ENCODE assay signal across 32 cellular contexts in genomic region chr19:58417071-58417470, GRCh38. TPM values are rescaled to one million over a fixed set of nuclear protein-coding genes. Genes with fewer than 3 reads are reported as not detected.
"Had no signal": no experiment of that assay in that cellular context is flagged by ENCODE, and none has a peak within 500 bp of the region (broad histone marks: within the 10 kb centered on the region; RNA-seq: fewer than 3 reads in every experiment).

No MANE protein-coding gene starts in this region.

- H2AFZ ChIP-seq: PC-9 had no signal

- H3K27ac Mint-ChIP-seq: activated CD4-positive, alpha-beta T cell treated with anti-CD3 and anti-CD28 coated beads, Interleukin-2, amount 10 ng/mL, durations not matched to agents 24 days and 14 days; activated CD8-positive, alpha-beta T cell treated with anti-CD3 and anti-CD28 coated beads, Interleukin-2, amount 10 ng/mL, durations not matched to agents 7 days and 5 days; activated naive CD4-positive, alpha-beta T cell treated with anti-CD3 and anti-CD28 coated beads, Interleukin-2, amount 50 U/mL, for 24 hours; activated naive CD8-positive, alpha-beta T cell treated with anti-CD3 and anti-CD28 coated beads, Interleukin-2, amount 10 ng/mL, durations not matched to agents 7 days and 5 days; activated T-cell treated with anti-CD3 and anti-CD28 coated beads, Interleukin-2, amount 50 U/mL, for 24 hours; activated T-helper 2 cell treated with anti-CD3 and anti-CD28 coated beads, Interferon-gamma antibody, Interleukin-2, Interleukin-4, amounts not matched to agents 10 μg/mL and 5 μg/mL and 100 μg/mL, durations not matched to agents 14 hours and 24 hours and 36 hours had no signal

- H3K4me1 Mint-ChIP-seq: activated CD4-positive, alpha-beta T cell treated with anti-CD3 and anti-CD28 coated beads, Interleukin-2, amount 10 ng/mL, durations not matched to agents 24 days and 14 days; activated naive CD4-positive, alpha-beta T cell treated with anti-CD3 and anti-CD28 coated beads, Interleukin-2, amount 50 U/mL, for 24 hours; activated naive CD8-positive, alpha-beta T cell treated with anti-CD3 and anti-CD28 coated beads, Interleukin-2, amount 10 ng/mL, durations not matched to agents 7 days and 5 days had no signal

- H3K4me3 Mint-ChIP-seq: activated CD4-positive, alpha-beta T cell treated with anti-CD3 and anti-CD28 coated beads, Interleukin-2, amount 10 ng/mL, durations not matched to agents 24 days and 14 days; activated CD8-positive, alpha-beta T cell treated with anti-CD3 and anti-CD28 coated beads, Interleukin-2, amount 10 ng/mL, durations not matched to agents 7 days and 5 days; activated naive CD4-positive, alpha-beta T cell treated with anti-CD3 and anti-CD28 coated beads, Interleukin-2, amount 50 U/mL, for 24 hours; activated naive CD8-positive, alpha-beta T cell treated with anti-CD3 and anti-CD28 coated beads, Interleukin-2, amount 10 ng/mL, durations not matched to agents 7 days and 5 days; activated T-cell treated with anti-CD3 and anti-CD28 coated beads, Interleukin-2, amount 50 U/mL, for 24 hours had no signal

- ATAC-seq: activated CD8-positive, alpha-beta T cell treated with anti-CD3 and anti-CD28 coated beads, Interleukin-2, amount 10 ng/mL, durations not matched to agents 7 days and 5 days had no signal

- H3K27ac ChIP-seq: ascending aorta, PC-9, WERI-Rb-1 had no signal

- H3K9me3 Mint-ChIP-seq: activated naive CD4-positive, alpha-beta T cell treated with anti-CD3 and anti-CD28 coated beads, Interleukin-2, amount 50 U/mL, for 24 hours had no signal

- H3K27me3 ChIP-seq: ascending aorta, MG63 had no signal

- H3K4me2 ChIP-seq: PC-9 had no signal

- H3K4me3 ChIP-seq: ascending aorta, MG63, PC-9 had no signal

- H3K4me1 ChIP-seq: ascending aorta had no signal

- DNase-seq: activated CD4-positive, alpha-beta T cell treated with anti-CD3 and anti-CD28 coated beads, Interleukin-2, amount 10 ng/mL, durations not matched to agents 24 days and 14 days; activated CD4-positive, alpha-beta T cell treated with anti-CD3 and anti-CD28 coated beads, Interleukin-2, amount 50 U/mL, for 48 hours; activated CD4-positive, CD25-positive, alpha-beta regulatory T cell; activated CD8-positive, alpha-beta T cell treated with anti-CD3 and anti-CD28 coated beads, Interleukin-2, amount 10 ng/mL, durations not matched to agents 7 days and 5 days; activated gamma-delta T cell; activated naive CD4-positive, alpha-beta T cell treated with Interleukin-2 at 50 U/mL for 16 hours; activated naive CD8-positive, alpha-beta T cell treated with anti-CD3 and anti-CD28 coated beads, Interleukin-2, amount 10 ng/mL, durations not matched to agents 7 days and 5 days; activated T-cell treated with anti-CD3 and anti-CD28 coated beads, Interleukin-2, amount 50 U/mL, for 24 hours; amygdala; Karpas-422; MG63; NCI-H1048; NCI-H1105 treated with DMSO at 0.1 percent for 48 hours; NCI-H1436; NCI-H1694 treated with DMSO at 0.1 percent for 48 hours; NCI-H2029; NCI-H345; NCI-H524 treated with DMSO at 0.1 percent for 48 hours; NCI-H748 treated with DMSO at 0.1 percent for 48 hours; NK-92 treated with Interleukin-12 subunit alpha and Interleukin-12 subunit beta, amount 100 ng/mL, for 24 hours; PC-9; Right ventricle myocardium superior; SW 1271; T-helper 1 cell; T-helper 2 cell; T-helper 9 cell; WERI-Rb-1 had no signal

- H3K27me3 Mint-ChIP-seq: activated CD4-positive, alpha-beta T cell treated with anti-CD3 and anti-CD28 coated beads, Interleukin-2, amount 10 ng/mL, durations not matched to agents 24 days and 14 days; activated naive CD4-positive, alpha-beta T cell treated with anti-CD3 and anti-CD28 coated beads, Interleukin-2, amount 50 U/mL, for 24 hours; activated naive CD8-positive, alpha-beta T cell treated with anti-CD3 and anti-CD28 coated beads, Interleukin-2, amount 10 ng/mL, durations not matched to agents 7 days and 5 days; activated T-cell treated with anti-CD3 and anti-CD28 coated beads, Interleukin-2, amount 50 U/mL, for 24 hours had no signal

RNA-seq across cellular contexts. Expression of gene RNF225, which starts 21.6 kb away (rescaled TPM):
- total RNA-seq: ascending aorta, cardiac septum, NCI-H460, Right ventricle myocardium superior had no signal
